In the genomic region with DNA sequence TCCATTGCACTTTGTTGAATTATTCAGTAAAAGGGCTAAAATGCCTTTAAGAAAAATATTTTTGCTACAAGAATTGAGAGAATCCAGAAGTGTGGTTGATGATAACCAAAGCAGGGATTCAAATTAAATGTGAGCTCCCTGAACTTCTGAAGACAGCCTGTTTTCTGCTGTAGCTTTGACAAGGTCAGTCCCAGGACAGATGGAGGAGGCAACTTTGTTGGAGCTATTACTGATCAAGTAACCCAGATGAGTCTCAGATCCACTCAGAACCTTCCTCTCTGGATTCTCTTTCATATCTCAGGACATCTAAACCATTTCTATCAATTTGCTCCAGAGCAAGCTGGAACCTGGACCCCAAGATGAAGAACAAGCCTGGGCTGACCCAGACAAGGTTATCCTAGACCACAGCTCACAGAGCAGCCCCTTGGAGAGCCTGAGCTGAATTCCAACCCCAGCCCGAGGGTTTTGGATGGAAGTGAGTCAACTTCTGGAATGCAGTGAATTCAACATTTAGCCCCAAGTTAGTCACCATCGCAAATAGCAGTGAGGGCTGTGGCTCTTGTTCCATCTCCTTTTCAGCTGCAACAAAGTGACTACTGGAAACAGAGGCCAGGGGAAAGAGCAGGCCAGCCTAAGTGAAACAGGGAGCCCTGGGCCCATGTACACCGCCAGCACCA, we compare ENCODE assay signal across 11 cellular contexts.
DNase-seq lines count a peak whose midpoint lies in the region; ATAC-seq and TF ChIP-seq lines count a peak whose summit lies in the region.
"Had no signal": no experiment of that assay in that cellular context is flagged by ENCODE, and none has a peak within 500 bp of the region (broad histone marks: within the 10 kb centered on the region; RNA-seq: fewer than 3 reads in every experiment).

No MANE protein-coding gene starts in this region.

- H3K4me3 ChIP-seq in fibroblast of pulmonary artery (replicated peaks; ENCODE audit: low read depth, low read length) (no peak overlapping the region), retinal pigment epithelial cell (ENCODE audit: low read length) (no peak overlapping the region)
- H3K4me3 ChIP-seq: esophagus squamous epithelium, ovary had no signal

- no peak for TF ChIP-seq CTCF in fibroblast of pulmonary artery (IDR thresholded peaks at IDR 0.05; ENCODE audit: low read length, missing control alignments)
- TF ChIP-seq CTCF in retinal pigment epithelial cell (conservative IDR thresholded peaks at IDR 0.05; ENCODE audit: low read depth, low read length) = no peak

- DNase-seq in GM04503 (ENCODE audit: low read depth) = peak; percentile 83
- peak; percentile 92 for DNase-seq in fibroblast of pulmonary artery (ENCODE audit: low read depth)
- DNase-seq in retinal pigment epithelial cell (ENCODE audit: low read depth) = peak; percentile 83
- no peak for DNase-seq in inferior parietal cortex (ENCODE audit: extremely low spot score)
- no peak for DNase-seq in NCI-H2171 (lab: John Stamatoyannopoulos, UW)
- no peak for DNase-seq in SK-N-DZ (ENCODE audit: low spot score)
- DNase-seq in GDM1 (lab: John Stamatoyannopoulos, UW) = no peak
- DNase-seq: esophagus squamous epithelium, ovary had no signal

- peak; percentile 79 for ATAC-seq in SK-N-SH treated with all-trans-retinoic acid at 6 μM for 48 hours
- ATAC-seq: stimulated activated effector memory CD8-positive, alpha-beta T cell treated with anti-CD3 and anti-CD28 coated beads, Interleukin-12 subunit alpha, Interleukin-12 subunit beta, amount 100 ng/mL, for 72 hours had no signal

TF ChIP-seq in SK-N-SH treated with all-trans-retinoic acid at 6 μM for 48 hours, 23 proteins besides CTCF, POLR2A, EP300 and RAD21:
- TF ChIP-seq TOX (CRISPR knock-in tag; IDR thresholded peaks at IDR 0.05; ENCODE audit: borderline replicate concordance) (no peak), TCF4 (CRISPR knock-in tag; IDR thresholded peaks at IDR 0.05; ENCODE audit: borderline replicate concordance) (no peak), SNAI2 (CRISPR knock-in tag; IDR thresholded peaks at IDR 0.05) (no peak), TSHZ2 (CRISPR knock-in tag; IDR thresholded peaks at IDR 0.05) (no peak)

Comparison
In these comparisons a context has a peak if more than half of its experiments do, and no peak if none do; other contexts are left out.
1. DNase-seq: peak in GM04503 (single experiment), fibroblast of pulmonary artery (single experiment) and retinal pigment epithelial cell (single experiment); none in inferior parietal cortex (single experiment), NCI-H2171 (single experiment), SK-N-DZ (single experiment) and GDM1 (single experiment).